17 cellular contexts compared by ENCODE assay signal in genomic region chr10:91520657-91521056, GRCh38.
DNase-seq lines count a peak whose midpoint lies in the region; ATAC-seq and TF ChIP-seq lines count a peak whose summit lies in the region.
"Had no signal": no experiment of that assay in that cellular context is flagged by ENCODE, and none has a peak within 500 bp of the region (broad histone marks: within the 10 kb centered on the region; RNA-seq: fewer than 3 reads in every experiment).

No MANE protein-coding gene starts in this region.

- POLR2A ChIA-PET in HEK293T (lab: Yijun Ruan, JAX) = no interaction called here

- WGBS in aorta, 2 donors = 20 to 25% methylated on average over 1 of the region's 1 CpG

- no peaks in the 10 kb centered on the region for H3K27me3 ChIP-seq in aorta (ENCODE audit: control insufficient read depth in 1 of 2, insufficient read depth in 2 of 2, low read length in 1 of 2)

- no peaks in the 10 kb centered on the region for H3K36me3 ChIP-seq in aorta (ENCODE audit: control insufficient read depth in 1 of 2, insufficient read depth in 2 of 2, low read length in 1 of 2)

- H3K27ac ChIP-seq in aorta (ENCODE audit: low read depth in 1 of 2, low read length in 2 of 2) = no peak overlapping the region
- H3K27ac ChIP-seq: 22Rv1, SK-N-MC had no signal

- no peaks in the 10 kb centered on the region for H3K9me3 ChIP-seq in aorta (ENCODE audit: control insufficient read depth, low read length)

- intact Hi-C loops in aorta (cut with DNase I) = no loop called here

- H3K4me1 ChIP-seq in aorta (ENCODE audit: control insufficient read depth in 1 of 2, insufficient read depth in 2 of 2, low read length in 2 of 2) = peaks cover 0 to 3% of the 10 kb centered on the region in 2 donors

- ATAC-seq in aorta (ENCODE audit: low FRiP score) (peak; percentile 78), HG03159 (IDR thresholded peaks at IDR 0.05; ENCODE audit: unreplicated experiment) (no peak)
- ATAC-seq: GM12878, PC-3 had no signal

- CTCF ChIA-PET in HEK293T (lab: Yijun Ruan, JAX) = no interaction called here

- no peak for TF ChIP-seq CTCF in fibroblast of pulmonary artery (IDR thresholded peaks at IDR 0.05; ENCODE audit: low read length, missing control alignments)

- H3K4me3 ChIP-seq in fibroblast of pulmonary artery (replicated peaks; ENCODE audit: low read depth, low read length) (no peak overlapping the region), aorta (ENCODE audit: low read length in 2 of 2) (no peak overlapping the region)
- H3K4me3 ChIP-seq: GM12878, SK-N-MC, smooth muscle cell had no signal

- DNase-seq in SIG-M5 treated with dmso at 0.1 percent for 504 hours (lab: John Stamatoyannopoulos, UW; ENCODE audit: unreplicated experiment) (peak; percentile 4), SIG-M5 (lab: John Stamatoyannopoulos, UW) (no peak), fibroblast of pulmonary artery (ENCODE audit: low read depth) (peak; percentile 44), medulla oblongata (ENCODE audit: extremely low spot score) (peak; percentile 16), aorta (peak in 1 of 2 donors; percentile 65), HEK293T (ENCODE audit: extremely low spot score) (no peak), NCI-H748 treated with DMSO at 0.1 percent for 48 hours (lab: John Stamatoyannopoulos, UW) (no peak)
- DNase-seq: activated CD4-positive, alpha-beta T cell treated with anti-CD3 and anti-CD28 coated beads for 4 hours; activated effector memory CD4-positive, alpha-beta T cell treated with anti-CD3 and anti-CD28 coated beads, Interleukin-2, amount 50 U/mL, for 16 hours; anterior cingulate cortex; PC-3; T1000 had no signal

TF ChIP-seq in HEK293T, 16 proteins besides CTCF, POLR2A, EP300 and RAD21:
- no peak for TF ChIP-seq FOXA1 (IDR thresholded peaks at IDR 0.05)
- no peak for TF ChIP-seq ZNF384 (IDR thresholded peaks at IDR 0.05)
- TF ChIP-seq FOXM1 (IDR thresholded peaks at IDR 0.05; ENCODE audit: borderline replicate concordance) = no peak
- TF ChIP-seq PKNOX1 (IDR thresholded peaks at IDR 0.05) = no peak
- TF ChIP-seq SP1 (IDR thresholded peaks at IDR 0.05) = no peak
- TF ChIP-seq HDGF (IDR thresholded peaks at IDR 0.05; ENCODE audit: borderline replicate concordance) = no peak
- no peak for TF ChIP-seq L3MBTL2 (conservative IDR thresholded peaks at IDR 0.05)
- no peak for TF ChIP-seq ELF4 (IDR thresholded peaks at IDR 0.05)
TF ChIP-seq in HEK293T: peak in this region for 0.

Comparison
In these comparisons a context has a peak if more than half of its experiments do, and no peak if none do; other contexts are left out.
1. DNase-seq: peak in SIG-M5 treated with dmso at 0.1 percent for 504 hours (single experiment), fibroblast of pulmonary artery (single experiment) and medulla oblongata (single experiment); none in SIG-M5 (single experiment), HEK293T (single experiment) and NCI-H748 treated with DMSO at 0.1 percent for 48 hours (single experiment).